In the genomic region with DNA sequence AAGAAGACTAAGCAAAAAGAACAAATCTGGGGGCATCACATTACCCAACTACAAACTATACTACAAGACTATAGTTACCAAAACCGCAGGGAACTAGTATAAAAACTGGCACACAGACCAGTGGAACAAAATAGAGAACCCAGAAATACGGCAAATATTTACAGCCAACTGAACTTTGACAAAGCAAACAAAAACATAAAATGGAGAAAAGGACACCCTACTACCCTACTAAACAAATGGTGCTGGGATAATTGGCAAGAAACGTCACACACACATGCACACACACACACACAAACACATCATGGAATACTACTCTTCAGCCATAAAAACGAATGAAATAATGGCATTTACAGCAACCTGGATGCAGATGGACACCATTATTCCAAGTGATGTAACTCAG, we compare ENCODE assay signal across 10 cellular contexts.
"Had no signal": no experiment of that assay in that cellular context is flagged by ENCODE, and none has a peak within 500 bp of the region (broad histone marks: within the 10 kb centered on the region; RNA-seq: fewer than 3 reads in every experiment).

No MANE protein-coding gene starts in this region.

- H3K36me3 ChIP-seq: HAP-1 had no signal

- H3K4me2 ChIP-seq: GM23338, KMS-11 had no signal

- H3K4me3 ChIP-seq: GM23338, HAP-1 had no signal

- H2AFZ ChIP-seq: GM23338 had no signal

- DNase-seq: H7, HFFc6, Karpas-422, KBM-7 had no signal

- H3K9ac ChIP-seq: KMS-11 had no signal

- H3K4me1 ChIP-seq: HAP-1 had no signal

- ATAC-seq: GM23338, HCT116 had no signal

- FAIRE-seq: H1 had no signal

- H3K27ac ChIP-seq: HL-60, KMS-11 had no signal
